Comparison of ENCODE assay signal across 3 cellular contexts in the genomic region with DNA sequence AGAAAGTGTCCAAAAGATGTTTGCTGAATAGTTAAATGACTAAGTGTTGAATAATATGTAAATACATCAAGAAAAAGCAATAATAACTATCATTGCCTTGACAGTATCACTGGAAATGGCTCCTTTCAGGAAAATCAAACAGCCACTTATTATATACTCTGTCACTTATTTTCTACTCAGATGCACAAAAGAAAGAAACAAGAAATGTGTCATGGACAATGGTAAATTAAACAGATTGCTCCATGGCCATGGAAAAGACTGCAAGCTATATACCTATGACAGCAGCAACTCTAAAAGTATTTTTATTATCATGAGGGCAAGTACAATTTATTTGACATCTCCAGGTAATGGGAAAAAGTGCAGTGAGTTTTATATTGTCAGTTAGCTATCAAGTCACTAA.
"Had no signal": no experiment of that assay in that cellular context is flagged by ENCODE, and none has a peak within 500 bp of the region (broad histone marks: within the 10 kb centered on the region; RNA-seq: fewer than 3 reads in every experiment).

No MANE protein-coding gene starts in this region.

- DNase-seq: GDM1, GF-D8 had no signal

- ATAC-seq: GM12878 had no signal

- H3K4me3 ChIP-seq: GM12878 had no signal
